In the genomic region with DNA sequence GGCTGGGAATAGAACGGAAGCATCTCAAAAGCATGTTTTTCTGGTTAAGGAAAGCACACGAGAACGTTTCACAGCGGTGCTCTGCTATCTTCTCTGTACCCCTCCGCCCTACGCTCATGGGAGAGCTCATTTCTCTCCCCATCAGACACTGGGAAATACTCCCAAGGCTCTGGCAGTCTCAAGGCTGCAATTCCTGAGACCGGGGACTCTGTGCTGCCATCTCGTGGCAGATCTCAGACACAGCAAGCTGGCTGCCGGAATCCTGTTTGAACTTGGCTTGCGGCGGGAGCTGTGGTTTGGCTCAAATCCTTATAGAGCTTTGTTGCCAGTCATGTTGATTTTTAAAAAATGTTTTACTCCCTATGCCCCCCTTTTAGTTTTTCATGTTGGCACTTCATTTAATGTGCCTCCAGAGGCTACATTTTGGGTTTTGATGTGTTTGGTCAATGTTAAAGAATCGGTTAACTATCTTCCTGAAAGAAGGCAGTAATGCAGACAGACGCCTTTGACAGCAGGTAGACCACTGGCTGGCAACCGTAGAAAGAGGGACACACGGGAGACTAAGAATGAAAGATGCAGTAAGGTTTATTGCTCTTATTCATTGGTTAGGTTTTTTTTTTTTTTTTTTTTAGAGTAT, we compare ENCODE assay signal across 8 cellular contexts. TPM values are rescaled to one million over a fixed set of nuclear protein-coding genes. Genes with fewer than 3 reads are reported as not detected.
DNase-seq lines count a peak whose midpoint lies in the region; ATAC-seq and TF ChIP-seq lines count a peak whose summit lies in the region.

No MANE protein-coding gene starts in this region.

- no peaks in the 10 kb centered on the region for H3K27me3 Mint-ChIP-seq in WTC11 (ENCODE audit: low read depth)

- DNase-seq in GM13977 (ENCODE audit: low spot score) (peak; percentile 51), NCI-H2171 treated with DMSO at 0.1 percent for 48 hours (lab: John Stamatoyannopoulos, UW) (peak; percentile 84), WTC11 (ENCODE audit: low spot score) (peak; percentile 87), cerebellar cortex (ENCODE audit: low spot score) (peak; percentile 94), kidney tubule cell (ENCODE audit: low spot score) (peak; percentile 83)
- peak; percentile 45 for DNase-seq in stimulated activated CD4-positive, alpha-beta T cell treated with anti-CD3 and anti-CD28 coated beads, Interleukin-1b, Interleukin-23, amount 100 ng/mL, for 4 hours (ENCODE audit: low read depth in 2 of 2)

- H3K27ac Mint-ChIP-seq in WTC11 = no peak overlapping the region

- POLR2A ChIA-PET in WTC11 (lab: Charles Lee) = interaction anchor here (0.7 kb wide), 2 partner anchors 29 to 161 kb away, joined by 4 to 5 read pairs; no protein-coding TSS in a partner anchor

- CTCF ChIA-PET in WTC11 (lab: Charles Lee) = interaction anchor here (0.5 to 4.6 kb wide), 108 partner anchors 9 to 749 kb away, joined by 3 to 70 read pairs (median 5); a partner anchor contains a TSS

- in situ Hi-C loops in GM13977 (cut with MboI; ENCODE audit: low pct_unique_long_range_greater_than_20kb, low sequenced_read_pairs, unreplicated experiment) = no loop called here

- no peak overlapping the region for H3K27ac ChIP-seq in 22Rv1

- no peaks in the 10 kb centered on the region for H3K36me3 Mint-ChIP-seq in WTC11

- no peaks in the 10 kb centered on the region for H3K9me3 Mint-ChIP-seq in WTC11

- ATAC-seq in HG03039 (IDR thresholded peaks at IDR 0.05; ENCODE audit: unreplicated experiment) (peak; percentile 77), WTC11 (peak; percentile 94)

- TF ChIP-seq CTCF in 22Rv1 (IDR thresholded peaks at IDR 0.05) = peak; percentile 99
- TF ChIP-seq CTCF in GM13977 (IDR thresholded peaks at IDR 0.05; ENCODE audit: extremely low read depth, insufficient read depth, missing control alignments) = peak; percentile 95
- peak; percentile 81 for TF ChIP-seq CTCF in WTC11 (IDR thresholded peaks at IDR 0.05)

- H3K4me1 Mint-ChIP-seq in WTC11 = peaks cover 24% of the 10 kb centered on the region

- no peak overlapping the region for H3K4me3 Mint-ChIP-seq in WTC11

TF ChIP-seq in WTC11, 78 proteins besides CTCF, POLR2A, EP300 and RAD21:
- TF ChIP-seq RORB (CRISPR knock-in tag; IDR thresholded peaks at IDR 0.05) = no peak
- no peak for TF ChIP-seq ELF4 (CRISPR knock-in tag; IDR thresholded peaks at IDR 0.05; ENCODE audit: low read depth)
- TF ChIP-seq, protein P1, sequence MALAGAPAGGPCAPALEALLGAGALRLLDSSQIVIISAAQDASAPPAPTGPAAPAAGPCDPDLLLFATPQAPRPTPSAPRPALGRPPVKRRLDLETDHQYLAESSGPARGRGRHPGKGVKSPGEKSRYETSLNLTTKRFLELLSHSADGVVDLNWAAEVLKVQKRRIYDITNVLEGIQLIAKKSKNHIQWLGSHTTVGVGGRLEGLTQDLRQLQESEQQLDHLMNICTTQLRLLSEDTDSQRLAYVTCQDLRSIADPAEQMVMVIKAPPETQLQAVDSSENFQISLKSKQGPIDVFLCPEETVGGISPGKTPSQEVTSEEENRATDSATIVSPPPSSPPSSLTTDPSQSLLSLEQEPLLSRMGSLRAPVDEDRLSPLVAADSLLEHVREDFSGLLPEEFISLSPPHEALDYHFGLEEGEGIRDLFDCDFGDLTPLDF (CRISPR knock-in tag; IDR thresholded peaks at IDR 0.05) = no peak

RNA-seq across cellular contexts. Expression of a gene that starts 27.6 kb away (rescaled TPM):
- total RNA-seq in WTC11 (2021) = 1.8 to 2.8 TPM (median 1.9 TPM) in 3 replicates
